In genomic region chr11:6584528-6584927, GRCh38 we compare ENCODE assay signal across 11 cellular contexts.
"Had no signal": no experiment of that assay in that cellular context is flagged by ENCODE, and none has a peak within 500 bp of the region (broad histone marks: within the 10 kb centered on the region; RNA-seq: fewer than 3 reads in every experiment).

No MANE protein-coding gene starts in this region.

- H3K4me1 ChIP-seq: HAP-1 had no signal

- DNase-seq: GM23248, GOT3, H7, H9, HCEC 1CT, HFFc6 had no signal

- H3K36me3 ChIP-seq: HAP-1 had no signal

- H3K9ac ChIP-seq: GM23248 had no signal

- H2AFZ ChIP-seq: GM23248, GM23338 had no signal

- H3K4me2 ChIP-seq: GM23338 had no signal

- H3K9me3 ChIP-seq: HAP-1 had no signal

- H3K27ac ChIP-seq: GM23248 had no signal

- FAIRE-seq: H1, H54 had no signal

- H3K4me3 ChIP-seq: GM23248, GM23338, HAP-1 had no signal

- ATAC-seq: GM23338, HCT116 had no signal
